24 cellular contexts compared by ENCODE assay signal in genomic region chr18:3055201-3055600, GRCh38.
"Had no signal": no experiment of that assay in that cellular context is flagged by ENCODE, and none has a peak within 500 bp of the region (broad histone marks: within the 10 kb centered on the region; RNA-seq: fewer than 3 reads in every experiment).

No MANE protein-coding gene starts in this region.

- H3K4me3 ChIP-seq: cardiac muscle cell, gastrocnemius medialis, testis, vagina had no signal

- ATAC-seq: activated T-cell treated with anti-CD3 and anti-CD28 coated beads, Interleukin-2, amount 50 U/mL, for 72 hours; gastrocnemius medialis; naive thymus-derived CD4-positive, alpha-beta T cell; sciatic nerve; stimulated activated naive B cell treated with anti-CD40 and anti-IgM and Interleukin-4, amounts not matched to agents 10 μg/mL and 1 μg/mL and 100 μg/mL, for 72 hours; WTC11 had no signal

- DNase-seq: activated CD4-positive, alpha-beta memory T cell treated with anti-CD3 and anti-CD28 coated beads, Interleukin-2, amount 10 ng/mL, durations not matched to agents 7 days and 5 days; activated CD4-positive, alpha-beta T cell treated with anti-CD3 and anti-CD28 coated beads, Interleukin-2, amount 10 ng/mL, durations not matched to agents 24 days and 14 days; activated effector memory CD4-positive, alpha-beta T cell treated with Interleukin-2 at 50 U/mL for 16 hours; activated naive CD4-positive, alpha-beta T cell treated with anti-CD3 and anti-CD28 coated beads for 36 hours; activated naive CD8-positive, alpha-beta T cell treated with anti-CD3 and anti-CD28 coated beads, Interleukin-2, amount 10 ng/mL, durations not matched to agents 7 days and 5 days; activated T-cell treated with anti-CD3 and anti-CD28 coated beads, Interleukin-2, amount 50 U/mL, for 72 hours; amygdala; gastrocnemius medialis; head of caudate nucleus; hypothalamus; left cardiac atrium; naive thymus-derived CD4-positive, alpha-beta T cell; occipital lobe; posterior cingulate gyrus; stimulated activated CD4-positive, alpha-beta T cell treated with anti-CD3 and anti-CD28 coated beads, Interleukin-2, amount 100 ng/mL, for 48 hours; stimulated activated CD8-positive, alpha-beta memory T cell treated with anti-CD3 and anti-CD28 coated beads, Interleukin-4, amount 100 ng/mL, for 48 hours; stimulated activated naive B cell treated with anti-CD40 and anti-IgM and Interleukin-4, amounts not matched to agents 10 μg/mL and 1 μg/mL and 100 μg/mL, for 72 hours; T-helper 1 cell; T1000; testis had no signal
